ENCODE assay signal across 17 cellular contexts in the genomic region with DNA sequence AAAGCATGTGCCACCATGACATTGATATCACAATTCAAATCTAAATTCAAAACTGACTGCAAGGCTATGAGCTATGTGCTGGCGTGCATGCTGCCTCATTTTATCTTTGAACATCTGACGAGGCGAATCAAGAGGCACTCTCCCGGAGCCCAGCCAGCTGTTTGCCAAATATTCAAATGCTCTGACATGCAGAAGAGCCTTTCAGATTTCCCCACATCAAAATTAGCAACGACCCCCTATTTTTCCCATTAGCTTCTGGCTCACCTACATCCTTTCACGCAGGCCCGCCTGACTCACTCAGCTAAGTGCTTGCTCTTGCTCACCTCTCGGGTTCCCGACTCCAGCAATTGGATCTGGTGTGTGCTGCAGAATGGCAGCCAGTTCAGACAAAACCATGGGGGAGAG.
DNase-seq lines count a peak whose midpoint lies in the region; ATAC-seq, FAIRE-seq and TF ChIP-seq lines count a peak whose summit lies in the region.
"Had no signal": no experiment of that assay in that cellular context is flagged by ENCODE, and none has a peak within 500 bp of the region (broad histone marks: within the 10 kb centered on the region; RNA-seq: fewer than 3 reads in every experiment).

No MANE protein-coding gene starts in this region.

- no peak for FAIRE-seq in astrocyte (lab: Jason Lieb, UNC)
- FAIRE-seq in GM19239 (lab: Jason Lieb, UNC): no peak
- FAIRE-seq: colon had no signal

- no peaks in the 10 kb centered on the region for H3K4me1 Mint-ChIP-seq in astrocyte (ENCODE audit: low read depth, unreplicated experiment)
- H3K4me1 Mint-ChIP-seq: B cell had no signal

- no peak overlapping the region for H3K4me3 Mint-ChIP-seq in astrocyte (ENCODE audit: unreplicated experiment)
- H3K4me3 Mint-ChIP-seq: activated CD8-positive, alpha-beta T cell treated with anti-CD3 and anti-CD28 coated beads for 36 hours; B cell had no signal

- H3K36me3 ChIP-seq in HUES64 (ENCODE audit: insufficient read depth, low read length) (no peaks in the 10 kb centered on the region), astrocyte (ENCODE audit: insufficient read depth, low read length) (no peaks in the 10 kb centered on the region), psoas muscle (ENCODE audit: insufficient read depth in 1 of 2, low read depth in 1 of 2) (no peaks in the 10 kb centered on the region)

- no peaks in the 10 kb centered on the region for H4K20me1 ChIP-seq in astrocyte (ENCODE audit: insufficient read depth, low read length)

- 52% methylated on average over 9 of the region's 9 CpGs for WGBS in HUES64
- WGBS in psoas muscle, 3 donors: 39 to 59% (median 43%) methylated on average over 9 of the region's 9 CpGs

- H3K4me3 ChIP-seq in HUES64 (ENCODE audit: low read length) (peak overlapping the region; percentile 2), astrocyte (ENCODE audit: insufficient read depth, low read depth, low read length) (no peak overlapping the region), psoas muscle (peak overlapping the region; percentile 0)

- no peak for TF ChIP-seq CTCF in astrocyte (IDR thresholded peaks at IDR 0.05; ENCODE audit: insufficient read depth, low read depth, low read length)
- TF ChIP-seq CTCF in psoas muscle (IDR thresholded peaks at IDR 0.05): no peak

- no peaks in the 10 kb centered on the region for H3K27me3 Mint-ChIP-seq in astrocyte (ENCODE audit: low read depth, unreplicated experiment)
- H3K27me3 Mint-ChIP-seq: activated CD8-positive, alpha-beta T cell treated with anti-CD3 and anti-CD28 coated beads for 36 hours; B cell had no signal

- intact Hi-C loops in psoas muscle (cut with DNase I): no loop called here

- H3K27ac ChIP-seq in HUES64 (ENCODE audit: low read depth, low read length): peak overlapping the region; percentile 51; the same call in 1 of the 2 replicates
- H3K27ac ChIP-seq in astrocyte (ENCODE audit: low read depth, low read length): no peak overlapping the region
- no peak overlapping the region for H3K27ac ChIP-seq in psoas muscle
- H3K27ac ChIP-seq: KMS-11 had no signal

- no peaks in the 10 kb centered on the region for H3K79me2 ChIP-seq in astrocyte (ENCODE audit: insufficient read depth, low read length)

- H3K27me3 ChIP-seq in HUES64 (ENCODE audit: insufficient read depth, low read length): no peaks in the 10 kb centered on the region
- no peaks in the 10 kb centered on the region for H3K27me3 ChIP-seq in astrocyte (ENCODE audit: insufficient read depth, low read length)
- H3K27me3 ChIP-seq in psoas muscle (ENCODE audit: insufficient read depth in 3 of 3, low read length in 2 of 3): no peaks in the 10 kb centered on the region

- H3K36me3 Mint-ChIP-seq in astrocyte (ENCODE audit: low read depth, unreplicated experiment): no peaks in the 10 kb centered on the region

- H3K9me3 Mint-ChIP-seq in astrocyte (ENCODE audit: unreplicated experiment): no peaks in the 10 kb centered on the region
- H3K9me3 Mint-ChIP-seq: activated CD8-positive, alpha-beta T cell treated with anti-CD3 and anti-CD28 coated beads for 36 hours had no signal

- peak in 1 of 4 donors; percentile 56 for ATAC-seq in psoas muscle
- ATAC-seq in GM21515 (IDR thresholded peaks at IDR 0.05; ENCODE audit: unreplicated experiment): no peak
- ATAC-seq: activated CD8-positive, alpha-beta T cell treated with anti-CD3 and anti-CD28 coated beads for 36 hours; left cardiac atrium had no signal

- H3K4me2 ChIP-seq in astrocyte (ENCODE audit: low read length): peak overlapping the region; percentile 19
- H3K4me2 ChIP-seq: KMS-11 had no signal

- no peak overlapping the region for H2AFZ ChIP-seq in astrocyte (ENCODE audit: low read depth, low read length)

- H3K9me3 ChIP-seq in HUES64 (ENCODE audit: insufficient read depth, low read depth, low read length) (no peaks in the 10 kb centered on the region), astrocyte (ENCODE audit: insufficient read depth, low read depth, low read length) (no peaks in the 10 kb centered on the region), psoas muscle (no peaks in the 10 kb centered on the region)

- H3K27ac Mint-ChIP-seq in astrocyte (ENCODE audit: unreplicated experiment): no peak overlapping the region
- H3K27ac Mint-ChIP-seq: activated CD8-positive, alpha-beta T cell treated with anti-CD3 and anti-CD28 coated beads for 36 hours; B cell had no signal

- no peak overlapping the region; the same call in 1 of the 2 replicates for H3K9ac ChIP-seq in HUES64 (ENCODE audit: low read depth, low read length)
- H3K9ac ChIP-seq in astrocyte (ENCODE audit: low read length): no peak overlapping the region
- H3K9ac ChIP-seq: KMS-11 had no signal

- peaks cover 46% of the 10 kb centered on the region for H3K4me1 ChIP-seq in HUES64 (ENCODE audit: insufficient read depth, low read length)
- H3K4me1 ChIP-seq in astrocyte (ENCODE audit: insufficient read depth, low read length): no peaks in the 10 kb centered on the region
- H3K4me1 ChIP-seq in psoas muscle: no peaks in the 10 kb centered on the region

- peak; percentile 44 for DNase-seq in astrocyte (ENCODE audit: low read depth)
- DNase-seq in islet precursor cell: peak; percentile 72
- DNase-seq in psoas muscle: no peak
- DNase-seq in 8988T: no peak
- no peak for DNase-seq in GM19239 (ENCODE audit: insufficient read length, low spot score)
- DNase-seq in SW480 (ENCODE audit: low spot score): no peak
- DNase-seq: activated CD8-positive, alpha-beta T cell treated with anti-CD3 and anti-CD28 coated beads for 36 hours; left cardiac atrium; NCI-H1092; NCI-H446; OCI-M1; SW 1271 had no signal

Comparison
In these comparisons a context has a peak if more than half of its experiments do, and no peak if none do; other contexts are left out.
1. DNase-seq: peak in astrocyte (single experiment) and islet precursor cell (single experiment); none in psoas muscle (0 of 2), 8988T (single experiment), GM19239 (single experiment) and SW480 (single experiment).